20 cellular contexts compared by ENCODE assay signal in the genomic region with DNA sequence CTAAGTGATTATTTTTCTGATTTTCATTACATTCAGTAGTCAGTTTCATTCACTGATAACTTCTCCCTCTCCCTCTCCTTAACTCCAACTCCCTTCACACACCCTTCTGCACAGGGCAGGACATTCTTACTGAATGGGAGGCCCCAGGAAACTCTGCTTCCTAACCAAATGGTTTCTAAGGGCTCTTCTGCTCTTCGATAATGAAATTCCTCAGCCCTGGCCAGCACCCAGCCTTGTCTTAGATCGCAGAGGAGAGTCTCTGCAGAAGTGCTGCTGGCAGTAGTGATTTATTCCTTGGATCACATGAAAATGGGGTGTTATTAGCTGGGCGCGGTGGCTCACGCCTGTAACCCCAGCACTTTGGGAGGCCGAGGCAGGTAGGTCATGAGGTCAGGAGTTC. TPM values are rescaled to one million over a fixed set of nuclear protein-coding genes. Genes with fewer than 3 reads are reported as not detected.
DNase-seq lines count a peak whose midpoint lies in the region; ATAC-seq and TF ChIP-seq lines count a peak whose summit lies in the region.
"Had no signal": no experiment of that assay in that cellular context is flagged by ENCODE, and none has a peak within 500 bp of the region (broad histone marks: within the 10 kb centered on the region; RNA-seq: fewer than 3 reads in every experiment).

No MANE protein-coding gene starts in this region.

- H3K36me3 ChIP-seq in ascending aorta, result peaks cover 3 to 4% of the 10 kb centered on the region in 2 donors

- no peaks in the 10 kb centered on the region for H3K9me3 Mint-ChIP-seq in activated T-cell treated with anti-CD3 and anti-CD28 coated beads, Interleukin-2, amount 50 U/mL, for 24 hours
- H3K9me3 Mint-ChIP-seq in stimulated activated memory B cell treated with anti-CD40 and anti-IgM and Interleukin-4, amounts not matched to agents 10 μg/mL and 1 μg/mL and 100 μg/mL, for 72 hours, result no peaks in the 10 kb centered on the region
- H3K9me3 Mint-ChIP-seq: activated naive CD4-positive, alpha-beta T cell treated with anti-CD3 and anti-CD28 coated beads, Interleukin-2, amount 50 U/mL, for 72 hours; CD8-positive, alpha-beta memory T cell; type B pancreatic cell had no signal

- H3K27me3 Mint-ChIP-seq in activated T-cell treated with anti-CD3 and anti-CD28 coated beads, Interleukin-2, amount 50 U/mL, for 24 hours, result no peaks in the 10 kb centered on the region
- no peaks in the 10 kb centered on the region for H3K27me3 Mint-ChIP-seq in stimulated activated memory B cell treated with anti-CD40 and anti-IgM and Interleukin-4, amounts not matched to agents 10 μg/mL and 1 μg/mL and 100 μg/mL, for 72 hours
- H3K27me3 Mint-ChIP-seq: CD8-positive, alpha-beta memory T cell; type B pancreatic cell had no signal

- no peak for TF ChIP-seq CTCF in ascending aorta (IDR thresholded peaks at IDR 0.05)

- intact Hi-C loops in ascending aorta (cut with DNase I), result loop anchor here (5.0 kb wide), 1 partner anchor 47 kb away; no protein-coding TSS in a partner anchor

- peaks cover 38% of the 10 kb centered on the region for H3K4me1 Mint-ChIP-seq in activated T-cell treated with anti-CD3 and anti-CD28 coated beads, Interleukin-2, amount 50 U/mL, for 24 hours (ENCODE audit: low read depth)
- peaks cover 65% of the 10 kb centered on the region for H3K4me1 Mint-ChIP-seq in stimulated activated memory B cell treated with anti-CD40 and anti-IgM and Interleukin-4, amounts not matched to agents 10 μg/mL and 1 μg/mL and 100 μg/mL, for 72 hours

- H3K27me3 ChIP-seq in ascending aorta, result no peaks in the 10 kb centered on the region

- no peak for ATAC-seq in stimulated activated memory B cell treated with anti-CD40 and anti-IgM and Interleukin-4, amounts not matched to agents 10 μg/mL and 1 μg/mL and 100 μg/mL, for 72 hours
- ATAC-seq in HG03139 (IDR thresholded peaks at IDR 0.05; ENCODE audit: unreplicated experiment), result no peak
- ATAC-seq in HG03280 (IDR thresholded peaks at IDR 0.05; ENCODE audit: unreplicated experiment), result no peak
- ATAC-seq: activated naive CD4-positive, alpha-beta T cell treated with anti-CD3 and anti-CD28 coated beads, Interleukin-2, amount 50 U/mL, for 72 hours had no signal

- H3K36me3 Mint-ChIP-seq in activated T-cell treated with anti-CD3 and anti-CD28 coated beads, Interleukin-2, amount 50 U/mL, for 24 hours (ENCODE audit: low read depth), result peaks cover 32% of the 10 kb centered on the region
- peaks cover 15% of the 10 kb centered on the region for H3K36me3 Mint-ChIP-seq in stimulated activated memory B cell treated with anti-CD40 and anti-IgM and Interleukin-4, amounts not matched to agents 10 μg/mL and 1 μg/mL and 100 μg/mL, for 72 hours
- H3K36me3 Mint-ChIP-seq: type B pancreatic cell had no signal

- no peak overlapping the region for H3K4me3 ChIP-seq in ascending aorta
- H3K4me3 ChIP-seq: SK-N-MC had no signal

- H3K27ac ChIP-seq in ascending aorta, result peak overlapping the region; percentile 20 to 84
- H3K27ac ChIP-seq: SK-N-MC had no signal

- H3K9me3 ChIP-seq in ascending aorta, result no peaks in the 10 kb centered on the region

- no peak for DNase-seq in activated T-cell treated with anti-CD3 and anti-CD28 coated beads, Interleukin-2, amount 50 U/mL, for 24 hours
- DNase-seq in activated T-cell treated with anti-CD3 and anti-CD28 coated beads for 4 hours, result no peak
- DNase-seq in ascending aorta (ENCODE audit: low spot score in 2 of 2), result no peak
- peak; percentile 54 for DNase-seq in iris pigment epithelial cell (ENCODE audit: low read depth)
- DNase-seq in NCI-H2029 treated with DMSO at 0.1 percent for 48 hours (lab: John Stamatoyannopoulos, UW), result no peak
- DNase-seq: CD8-positive, alpha-beta memory T cell; effector memory CD4-positive, alpha-beta T cell; H7; NCI-H1092 treated with DMSO at 0.1 percent for 48 hours; NCI-H2107; NCI-H69 had no signal

- H3K4me1 ChIP-seq in ascending aorta, result peaks cover 16 to 34% of the 10 kb centered on the region in 2 donors

- peak overlapping the region; percentile 57 for H3K27ac Mint-ChIP-seq in activated T-cell treated with anti-CD3 and anti-CD28 coated beads, Interleukin-2, amount 50 U/mL, for 24 hours
- H3K27ac Mint-ChIP-seq in stimulated activated memory B cell treated with anti-CD40 and anti-IgM and Interleukin-4, amounts not matched to agents 10 μg/mL and 1 μg/mL and 100 μg/mL, for 72 hours, result peak overlapping the region; percentile 55
- H3K27ac Mint-ChIP-seq: type B pancreatic cell had no signal

- H3K4me3 Mint-ChIP-seq in activated T-cell treated with anti-CD3 and anti-CD28 coated beads, Interleukin-2, amount 50 U/mL, for 24 hours, result no peak overlapping the region
- no peak overlapping the region for H3K4me3 Mint-ChIP-seq in stimulated activated memory B cell treated with anti-CD40 and anti-IgM and Interleukin-4, amounts not matched to agents 10 μg/mL and 1 μg/mL and 100 μg/mL, for 72 hours
- H3K4me3 Mint-ChIP-seq: CD8-positive, alpha-beta memory T cell; type B pancreatic cell had no signal

RNA-seq across cellular contexts. Expression of a gene that starts 16.4 kb away (rescaled TPM):
- 129 TPM for total RNA-seq in ascending aorta

RNA-seq across cellular contexts. Expression of a gene that starts 35.5 kb away (rescaled TPM):
- total RNA-seq in ascending aorta, result 5.7 TPM
- total RNA-seq: A172 had no signal

RNA-seq across cellular contexts. Expression of a gene that starts 41.8 kb away (rescaled TPM):
- not detected for total RNA-seq in ascending aorta
- total RNA-seq: A172; activated naive CD4-positive, alpha-beta T cell treated with anti-CD3 and anti-CD28 coated beads, Interleukin-2, amount 50 U/mL, for 72 hours; CD8-positive, alpha-beta memory T cell; Daoy; posterior vena cava had no signal

RNA-seq across cellular contexts. Expression of a gene that starts 58.1 kb away (rescaled TPM):
- 641 TPM for total RNA-seq in ascending aorta
- total RNA-seq: CD8-positive, alpha-beta memory T cell had no signal
